In the genomic region with DNA sequence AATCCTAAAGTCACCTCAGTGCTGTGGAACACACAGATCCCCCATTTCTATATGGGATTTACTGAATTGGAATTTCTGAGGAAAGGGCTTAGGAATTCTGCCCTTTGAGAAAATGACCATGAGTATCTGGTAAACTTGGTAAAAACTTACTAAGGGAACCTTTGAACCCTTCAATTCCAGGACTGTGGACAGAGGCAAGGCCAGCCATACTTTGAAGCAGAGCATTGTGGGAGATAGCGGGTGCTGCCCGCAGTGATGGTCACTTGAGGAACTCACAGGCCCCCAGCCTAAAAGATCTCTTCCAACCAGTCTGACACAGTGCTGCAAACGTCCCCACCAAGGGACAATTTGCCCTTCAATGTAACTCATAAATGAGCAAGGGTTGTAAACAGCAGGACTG, we compare ENCODE assay signal across 17 cellular contexts.
DNase-seq lines count a peak whose midpoint lies in the region; ATAC-seq and TF ChIP-seq lines count a peak whose summit lies in the region.
"Had no signal": no experiment of that assay in that cellular context is flagged by ENCODE, and none has a peak within 500 bp of the region (broad histone marks: within the 10 kb centered on the region; RNA-seq: fewer than 3 reads in every experiment).

No MANE protein-coding gene starts in this region.

- H3K4me2 ChIP-seq in HCT116 (ENCODE audit: low read length) = no peak overlapping the region
- H3K4me2 ChIP-seq: BLaER1 treated with 17β-estradiol and CSF1 and Interleukin-3, amounts not matched to agents 10 nM and 100 nM had no signal

- DNase-seq in heart right ventricle (no peak), Right ventricle myocardium superior (no peak), Caco-2 (no peak), HCT116 (ENCODE audit: low read depth, low spot score) (no peak), progenitor cell of endocrine pancreas (ENCODE audit: low spot score, unreplicated experiment) (no peak), SIG-M5 (lab: John Stamatoyannopoulos, UW) (no peak)
- DNase-seq in activated CD8-positive, alpha-beta memory T cell treated with anti-CD3 and anti-CD28 coated beads, Interleukin-2, amount 50 U/mL, for 48 hours = no peak
- DNase-seq: CD8-positive, alpha-beta T cell; DMS 273 treated with DMSO at 0.1 percent for 48 hours; DMS53; DND-41; EL had no signal

- no peaks in the 10 kb centered on the region for H3K36me3 Mint-ChIP-seq in Caco-2 (ENCODE audit: insufficient read depth, unreplicated experiment)
- H3K36me3 Mint-ChIP-seq in progenitor cell of endocrine pancreas (ENCODE audit: insufficient read depth) = no peaks in the 10 kb centered on the region
- H3K36me3 Mint-ChIP-seq: CD8-positive, alpha-beta T cell had no signal

- peak overlapping the region; percentile 43 to 94 (median 88) for H3K27ac ChIP-seq in heart right ventricle
- H3K27ac ChIP-seq in HCT116 (ENCODE audit: low read depth, low read length) = no peak overlapping the region
- H3K27ac ChIP-seq: BLaER1 treated with 17β-estradiol and CSF1 and Interleukin-3, amounts not matched to agents 10 nM and 100 nM; HL-60 had no signal

- H3K4me1 Mint-ChIP-seq in Caco-2 (ENCODE audit: low read depth, unreplicated experiment) (peaks cover 27% of the 10 kb centered on the region), progenitor cell of endocrine pancreas (ENCODE audit: low read depth) (no peaks in the 10 kb centered on the region)
- H3K4me1 Mint-ChIP-seq: B cell had no signal

- no peak for TF ChIP-seq POLR2A in HCT116 (IDR thresholded peaks at IDR 0.05; ENCODE audit: borderline replicate concordance, extremely low read depth, insufficient read depth, insufficient read length)

- no peak overlapping the region for H2AFZ ChIP-seq in HCT116 (ENCODE audit: low read depth, low read length, poor library complexity, severe bottlenecking)

- H3K36me3 ChIP-seq in heart right ventricle (no peaks in the 10 kb centered on the region), Caco-2 (ENCODE audit: control insufficient read depth, insufficient read depth, low read length) (no peaks in the 10 kb centered on the region), HCT116 (ENCODE audit: control insufficient read depth in 1 of 2, insufficient read depth in 2 of 2, low read length in 2 of 2) (no peaks in the 10 kb centered on the region)
- H3K36me3 ChIP-seq: BLaER1 treated with 17β-estradiol and CSF1 and Interleukin-3, amounts not matched to agents 10 nM and 100 nM; HAP-1 had no signal

- H3K4me3 Mint-ChIP-seq in Caco-2 (ENCODE audit: unreplicated experiment) (no peak overlapping the region), progenitor cell of endocrine pancreas (ENCODE audit: low read depth) (no peak overlapping the region)
- H3K4me3 Mint-ChIP-seq: B cell; CD8-positive, alpha-beta T cell had no signal

- BruUV-seq in Caco-2 (replicated peaks; lab: Mats Ljungman, UMichigan) (no TSS peak), HCT116 (replicated peaks; lab: Mats Ljungman, UMichigan) (no TSS peak)

- peak overlapping the region; percentile 86 for H3K27ac Mint-ChIP-seq in Caco-2 (ENCODE audit: unreplicated experiment)
- peak overlapping the region; percentile 12 for H3K27ac Mint-ChIP-seq in progenitor cell of endocrine pancreas
- H3K27ac Mint-ChIP-seq: B cell; CD8-positive, alpha-beta T cell had no signal

- H4K20me1 ChIP-seq in HCT116 (ENCODE audit: insufficient read depth) = no peaks in the 10 kb centered on the region; the same call in 1 of the 2 replicates
- H4K20me1 ChIP-seq: BLaER1 treated with 17β-estradiol and CSF1 and Interleukin-3, amounts not matched to agents 10 nM and 100 nM had no signal

- 69 to 72% methylated on average over 3 of the region's 3 CpGs for WGBS in heart right ventricle, 2 donors

- H3K27me3 ChIP-seq in heart right ventricle (no peaks in the 10 kb centered on the region), Caco-2 (replicated peaks; ENCODE audit: control insufficient read depth, insufficient read depth, low read length) (no peaks in the 10 kb centered on the region), HCT116 (ENCODE audit: insufficient read depth, low read length) (peaks cover 15% of the 10 kb centered on the region)
- H3K27me3 ChIP-seq: BLaER1 treated with 17β-estradiol and CSF1 and Interleukin-3, amounts not matched to agents 10 nM and 100 nM had no signal

- no peaks in the 10 kb centered on the region for H3K79me2 ChIP-seq in HCT116 (ENCODE audit: insufficient read depth, low read length)

- H3K9me3 Mint-ChIP-seq in Caco-2 (ENCODE audit: unreplicated experiment) = no peaks in the 10 kb centered on the region
- H3K9me3 Mint-ChIP-seq in progenitor cell of endocrine pancreas (ENCODE audit: low read depth) = no peaks in the 10 kb centered on the region
- H3K9me3 Mint-ChIP-seq: CD8-positive, alpha-beta T cell had no signal

- RAD21 ChIA-PET in HCT116 (lab: Charles Lee; ENCODE audit: low non-redundant PET in 1 of 2, low total read pairs in 2 of 2, uncharacterized antibody in 2 of 2, unreplicated experiment in 2 of 2) = no interaction called here

- no peak overlapping the region for H3K9ac ChIP-seq in HCT116 (ENCODE audit: low read length)
- H3K9ac ChIP-seq: BLaER1 treated with 17β-estradiol and CSF1 and Interleukin-3, amounts not matched to agents 10 nM and 100 nM had no signal

- no peak for TF ChIP-seq RAD21 in HCT116 (IDR thresholded peaks at IDR 0.05; ENCODE audit: low read depth)

- H3K4me1 ChIP-seq in heart right ventricle = peaks cover 0 to 45% (median 8%) of the 10 kb centered on the region in 9 donors
- H3K4me1 ChIP-seq in Caco-2 = peaks cover 40% of the 10 kb centered on the region
- peaks cover 0 to 8% of the 10 kb centered on the region in 2 experiments; a peak in 1 of 4 replicates for H3K4me1 ChIP-seq in HCT116 (ENCODE audit: control insufficient read depth in 1 of 2, insufficient read depth in 2 of 2, low read length in 2 of 2)
- H3K4me1 ChIP-seq: BLaER1 treated with 17β-estradiol and CSF1 and Interleukin-3, amounts not matched to agents 10 nM and 100 nM had no signal

- intact Hi-C loops in heart right ventricle (cut with DNase I) (loop anchor here in 1 of 10 donors (5.0 kb wide), 1 partner anchor 1608 kb away; no protein-coding TSS in a partner anchor), Right ventricle myocardium superior (cut with DNase I) (no loop called here), Caco-2 (cut with micrococcal nuclease; ENCODE audit: unreplicated experiment) (no loop called here), HCT116 (cut with micrococcal nuclease) (no loop called here)

- H3K27me3 Mint-ChIP-seq in Caco-2 (ENCODE audit: insufficient read depth, unreplicated experiment) (no peaks in the 10 kb centered on the region), progenitor cell of endocrine pancreas (peaks cover 5% of the 10 kb centered on the region)

- H3K9me2 ChIP-seq in HCT116 (ENCODE audit: insufficient read depth) = no peaks in the 10 kb centered on the region

- POLR2A ChIA-PET in Caco-2 (lab: Charles Lee) = no interaction called here
- POLR2A ChIA-PET in HCT116 (lab: Charles Lee) = no interaction called here

- ATAC-seq in heart right ventricle (peak in 1 of 8 donors; percentile 28), Right ventricle myocardium superior (ENCODE audit: poor library complexity) (no peak), HCT116 (no peak)
- ATAC-seq: CD8-positive, alpha-beta T cell; GM12878 had no signal

- H3K9me3 ChIP-seq in heart right ventricle = no peaks in the 10 kb centered on the region
- H3K9me3 ChIP-seq in Caco-2 = no peaks in the 10 kb centered on the region
- no peaks in the 10 kb centered on the region for H3K9me3 ChIP-seq in HCT116 (ENCODE audit: control insufficient read depth in 1 of 2, insufficient read depth in 1 of 2, low read depth in 1 of 2, low read length in 2 of 2)
- H3K9me3 ChIP-seq: BLaER1 treated with 17β-estradiol and CSF1 and Interleukin-3, amounts not matched to agents 10 nM and 100 nM; HAP-1 had no signal

- TF ChIP-seq CTCF in heart right ventricle (IDR thresholded peaks at IDR 0.05) (no peak), Caco-2 (IDR thresholded peaks at IDR 0.05; ENCODE audit: insufficient read depth in 1 of 2, low read depth in 1 of 2, low read length in 1 of 2, severe bottlenecking in 1 of 2, unreplicated experiment in 1 of 2) (no peak), HCT116 (IDR thresholded peaks at IDR 0.05 in 2 of 3, conservative IDR thresholded peaks at IDR 0.05 in 1 of 3; ENCODE audit: borderline replicate concordance in 1 of 3, insufficient read depth in 1 of 3, low read depth in 2 of 3, low read length in 2 of 3) (no peak), progenitor cell of endocrine pancreas (IDR thresholded peaks at IDR 0.05; ENCODE audit: unreplicated experiment) (no peak)

- no peak overlapping the region for H3K4me3 ChIP-seq in heart right ventricle
- no peak overlapping the region for H3K4me3 ChIP-seq in Caco-2 (ENCODE audit: low read depth, low read length)
- H3K4me3 ChIP-seq in HCT116 (replicated peaks in 1 of 2; ENCODE audit: low read depth in 1 of 2, low read length in 2 of 2) = no peak overlapping the region
- H3K4me3 ChIP-seq: BLaER1 treated with 17β-estradiol and CSF1 and Interleukin-3, amounts not matched to agents 10 nM and 100 nM; GM12878; HAP-1 had no signal

- CTCF ChIA-PET in Caco-2 (lab: Charles Lee) (no interaction called here), HCT116 (lab: Charles Lee) (no interaction called here)

TF ChIP-seq in HCT116, 20 proteins besides CTCF, POLR2A, EP300 and RAD21:
- TF ChIP-seq REST (IDR thresholded peaks at IDR 0.05; ENCODE audit: low read depth) (peak; percentile 25; the same call in 1 of the 2 replicates), EZH2 (IDR thresholded peaks at IDR 0.05) (no peak)
